38 cellular contexts compared by ENCODE assay signal in genomic region chr12:111262277-111262676, GRCh38.
"Had no signal": no experiment of that assay in that cellular context is flagged by ENCODE, and none has a peak within 500 bp of the region (broad histone marks: within the 10 kb centered on the region; RNA-seq: fewer than 3 reads in every experiment).

No MANE protein-coding gene starts in this region.

- FAIRE-seq: astrocyte, TTC549 had no signal

- H3K9me3 Mint-ChIP-seq: activated CD4-positive, alpha-beta memory T cell treated with anti-CD3 and anti-CD28 coated beads for 36 hours; activated CD8-positive, alpha-beta T cell treated with anti-CD3 and anti-CD28 coated beads for 36 hours; activated naive CD4-positive, alpha-beta T cell treated with anti-CD3 and anti-CD28 coated beads for 36 hours; activated naive CD4-positive, alpha-beta T cell treated with anti-CD3 and anti-CD28 coated beads, Interleukin-2, amount 50 U/mL, for 72 hours; activated T-cell treated with anti-CD3 and anti-CD28 coated beads, Interleukin-2, amount 50 U/mL, for 4 hours; activated T-cell treated with anti-CD3 and anti-CD28 coated beads, Interleukin-2, amount 50 U/mL, for 72 hours; activated T-helper 1 cell treated with anti-CD3 and anti-CD28 coated beads, Interleukin-12 subunit alpha, Interleukin-12 subunit beta, Interleukin-2, Interleukin-4 antibody, amounts not matched to agents 30 ng/mL and 10 ng/mL and 1 ng/mL, durations not matched to agents 14 hours and 24 hours and 36 hours; activated T-helper 17 cell treated with anti-CD3 and anti-CD28 coated beads, Interleukin-2, amount 50 U/mL, for 72 hours; T-helper 1 cell treated with Interleukin-12 subunit alpha and Interleukin-12 subunit beta and Interleukin-4 antibody, amounts not matched to agents 30 μg/mL and 1 μg/mL, for 36 hours; T-helper 2 cell treated with Interferon-gamma antibody and Interleukin-4, amounts not matched to agents 5 μg/mL and 100 μg/mL, for 36 hours had no signal

- H3K36me3 ChIP-seq: adrenal gland, brain microvascular endothelial cell, breast epithelium had no signal

- H3K4me1 Mint-ChIP-seq: activated CD4-positive, alpha-beta T cell treated with anti-CD3 and anti-CD28 coated beads for 36 hours; activated CD4-positive, alpha-beta T cell treated with anti-CD3 and anti-CD28 coated beads, Interleukin-2, amount 10 ng/mL, durations not matched to agents 24 days and 14 days; activated T-helper 17 cell treated with anti-CD3 and anti-CD28 coated beads, Interleukin-2, amount 50 U/mL, for 72 hours had no signal

- H3K9me3 ChIP-seq: adrenal gland, body of pancreas, breast epithelium had no signal

- H3K4me3 Mint-ChIP-seq: activated CD4-positive, alpha-beta memory T cell treated with anti-CD3 and anti-CD28 coated beads for 36 hours; activated CD4-positive, alpha-beta T cell treated with anti-CD3 and anti-CD28 coated beads for 36 hours; activated CD4-positive, alpha-beta T cell treated with anti-CD3 and anti-CD28 coated beads, Interleukin-2, amount 10 ng/mL, durations not matched to agents 24 days and 14 days; activated CD8-positive, alpha-beta T cell treated with anti-CD3 and anti-CD28 coated beads for 36 hours; activated naive CD4-positive, alpha-beta T cell treated with anti-CD3 and anti-CD28 coated beads for 36 hours; activated naive CD8-positive, alpha-beta T cell treated with anti-CD3 and anti-CD28 coated beads for 36 hours; activated T-cell treated with anti-CD3 and anti-CD28 coated beads, Interleukin-2, amount 50 U/mL, for 4 hours; activated T-cell treated with anti-CD3 and anti-CD28 coated beads, Interleukin-2, amount 50 U/mL, for 72 hours; activated T-helper 1 cell treated with anti-CD3 and anti-CD28 coated beads, Interleukin-12 subunit alpha, Interleukin-12 subunit beta, Interleukin-2, Interleukin-4 antibody, amounts not matched to agents 30 ng/mL and 10 ng/mL and 1 ng/mL, durations not matched to agents 14 hours and 24 hours and 36 hours; activated T-helper 17 cell treated with anti-CD3 and anti-CD28 coated beads, Interleukin-2, amount 50 U/mL, for 72 hours; T-helper 1 cell treated with Interleukin-12 subunit alpha and Interleukin-12 subunit beta and Interleukin-4 antibody, amounts not matched to agents 30 μg/mL and 1 μg/mL, for 36 hours; T-helper 2 cell treated with Interferon-gamma antibody and Interleukin-4, amounts not matched to agents 5 μg/mL and 100 μg/mL, for 36 hours had no signal

- H3K27ac Mint-ChIP-seq: activated CD4-positive, alpha-beta memory T cell treated with anti-CD3 and anti-CD28 coated beads for 36 hours; activated CD4-positive, alpha-beta T cell treated with anti-CD3 and anti-CD28 coated beads for 36 hours; activated CD4-positive, alpha-beta T cell treated with anti-CD3 and anti-CD28 coated beads, Interleukin-2, amount 10 ng/mL, durations not matched to agents 24 days and 14 days; activated CD8-positive, alpha-beta T cell treated with anti-CD3 and anti-CD28 coated beads for 36 hours; activated naive CD4-positive, alpha-beta T cell treated with anti-CD3 and anti-CD28 coated beads for 36 hours; activated naive CD4-positive, alpha-beta T cell treated with anti-CD3 and anti-CD28 coated beads, Interleukin-2, amount 50 U/mL, for 72 hours; activated naive CD8-positive, alpha-beta T cell treated with anti-CD3 and anti-CD28 coated beads for 36 hours; activated T-cell treated with anti-CD3 and anti-CD28 coated beads, Interleukin-2, amount 50 U/mL, for 72 hours; activated T-helper 1 cell treated with anti-CD3 and anti-CD28 coated beads, Interleukin-12 subunit alpha, Interleukin-12 subunit beta, Interleukin-2, Interleukin-4 antibody, amounts not matched to agents 30 ng/mL and 10 ng/mL and 1 ng/mL, durations not matched to agents 14 hours and 24 hours and 36 hours; activated T-helper 17 cell treated with anti-CD3 and anti-CD28 coated beads, Interleukin-2, amount 50 U/mL, for 72 hours; T-helper 1 cell treated with Interleukin-12 subunit alpha and Interleukin-12 subunit beta and Interleukin-4 antibody, amounts not matched to agents 30 μg/mL and 1 μg/mL, for 36 hours; T-helper 2 cell treated with Interferon-gamma antibody and Interleukin-4, amounts not matched to agents 5 μg/mL and 100 μg/mL, for 36 hours had no signal

- ATAC-seq: activated CD4-positive, alpha-beta T cell treated with anti-CD3 and anti-CD28 coated beads for 36 hours; activated CD4-positive, CD25-positive, alpha-beta regulatory T cell treated with anti-CD3 and anti-CD28 coated beads, Interleukin-2, amount 50 U/mL, for 24 hours; activated CD8-positive, alpha-beta T cell treated with anti-CD3 and anti-CD28 coated beads for 36 hours; activated naive CD4-positive, alpha-beta T cell treated with anti-CD3 and anti-CD28 coated beads, Interleukin-2, amount 50 U/mL, for 72 hours; activated T-cell treated with anti-CD3 and anti-CD28 coated beads, Interleukin-2, amount 50 U/mL, for 4 hours; activated T-cell treated with anti-CD3 and anti-CD28 coated beads, Interleukin-2, amount 50 U/mL, for 72 hours; activated T-helper 17 cell treated with anti-CD3 and anti-CD28 coated beads, Interleukin-2, amount 50 U/mL, for 72 hours; body of pancreas had no signal

- H3K27me3 Mint-ChIP-seq: activated CD4-positive, alpha-beta T cell treated with anti-CD3 and anti-CD28 coated beads, Interleukin-2, amount 10 ng/mL, durations not matched to agents 24 days and 14 days; activated CD8-positive, alpha-beta T cell treated with anti-CD3 and anti-CD28 coated beads for 36 hours had no signal

- H3K27ac ChIP-seq: adrenal gland, body of pancreas, brain microvascular endothelial cell, breast epithelium, VCaP had no signal

- H3K36me3 Mint-ChIP-seq: activated CD4-positive, alpha-beta memory T cell treated with anti-CD3 and anti-CD28 coated beads for 36 hours; activated naive CD4-positive, alpha-beta T cell treated with anti-CD3 and anti-CD28 coated beads, Interleukin-2, amount 50 U/mL, for 72 hours; activated naive CD8-positive, alpha-beta T cell treated with anti-CD3 and anti-CD28 coated beads for 36 hours had no signal

- H3K4me3 ChIP-seq: adrenal gland, body of pancreas, breast epithelium had no signal

- H3K4me1 ChIP-seq: adrenal gland, body of pancreas, breast epithelium had no signal

- DNase-seq: activated CD4-positive, alpha-beta memory T cell treated with anti-CD3 and anti-CD28 coated beads for 36 hours; activated CD4-positive, alpha-beta T cell treated with anti-CD3 and anti-CD28 coated beads for 1 hour; activated CD4-positive, alpha-beta T cell treated with anti-CD3 and anti-CD28 coated beads for 36 hours; activated CD4-positive, alpha-beta T cell treated with anti-CD3 and anti-CD28 coated beads, Interleukin-2, amount 10 ng/mL, durations not matched to agents 24 days and 14 days; activated CD4-positive, alpha-beta T cell treated with anti-CD3 and anti-CD28 coated beads, Interleukin-2, amount 50 U/mL, for 1 hour; activated CD4-positive, alpha-beta T cell treated with anti-CD3 and anti-CD28 coated beads, Interleukin-2, amount 50 U/mL, for 4 hours; activated CD4-positive, CD25-positive, alpha-beta regulatory T cell; activated CD8-positive, alpha-beta memory T cell treated with anti-CD3 and anti-CD28 coated beads, Interleukin-2, amount 50 U/mL, for 4 hours; activated CD8-positive, alpha-beta T cell treated with anti-CD3 and anti-CD28 coated beads for 36 hours; activated effector memory CD4-positive, alpha-beta T cell treated with anti-CD3 and anti-CD28 coated beads, Interleukin-2, amount 50 U/mL, for 16 hours; activated gamma-delta T cell treated with Interleukin-2 at 50 U/mL for 16 hours; activated naive CD4-positive, alpha-beta T cell; activated naive CD4-positive, alpha-beta T cell treated with anti-CD3 and anti-CD28 coated beads for 36 hours; activated naive CD4-positive, alpha-beta T cell treated with anti-CD3 and anti-CD28 coated beads, Interleukin-2, amount 50 U/mL, for 16 hours; activated naive CD8-positive, alpha-beta T cell treated with anti-CD3 and anti-CD28 coated beads for 36 hours; activated T-cell treated with anti-CD3 and anti-CD28 coated beads for 4 hours; activated T-cell treated with anti-CD3 and anti-CD28 coated beads, Interleukin-2, amount 50 U/mL, for 1 hour; activated T-cell treated with anti-CD3 and anti-CD28 coated beads, Interleukin-2, amount 50 U/mL, for 4 hours; activated T-cell treated with anti-CD3 and anti-CD28 coated beads, Interleukin-2, amount 50 U/mL, for 72 hours; amniotic stem cell; aorta; brain microvascular endothelial cell; central memory CD4-positive, alpha-beta T cell; T-helper 1 cell; T-helper 2 cell; T-helper 9 cell had no signal

- H3K27me3 ChIP-seq: adrenal gland, body of pancreas, brain microvascular endothelial cell, breast epithelium had no signal
